ENCODE assay signal across 11 cellular contexts in genomic region chr4:72031868-72032619, GRCh38. TPM values are rescaled to one million over a fixed set of nuclear protein-coding genes. Genes with fewer than 3 reads are reported as not detected.
A peak's percentile ranks its signal among the peaks of the same experiment; 100 is the strongest.
DNase-seq lines count a peak whose midpoint lies in the region; ATAC-seq and TF ChIP-seq lines count a peak whose summit lies in the region.
"Had no signal": no experiment of that assay in that cellular context is flagged by ENCODE, and none has a peak within 500 bp of the region (broad histone marks: within the 10 kb centered on the region; RNA-seq: fewer than 3 reads in every experiment).

Gene NPFFR2 (plus strand): TSS chr4:72032000. CDS start chr4:72128592, 96,592 bp downstream.

- no peaks in the 10 kb centered on the region for H3K9me3 ChIP-seq in colonic mucosa

- TF ChIP-seq CTCF in epithelial cell of proximal tubule (conservative IDR thresholded peaks at IDR 0.05; ENCODE audit: low read depth, low read length) (peak; percentile 20), colonic mucosa (IDR thresholded peaks at IDR 0.05) (no peak)

- H3K27me3 ChIP-seq in colonic mucosa, result peaks cover 3% of the 10 kb centered on the region

- no peak within 1 kb of the TSS for H3K27ac Mint-ChIP-seq in activated naive CD4-positive, alpha-beta T cell treated with anti-CD3 and anti-CD28 coated beads, Interleukin-2, amount 50 U/mL, for 72 hours

- DNase-seq in Right ventricle myocardium inferior (ENCODE audit: missing footprints) (peak; percentile 64), Right ventricle myocardium superior (no peak), epithelial cell of proximal tubule (ENCODE audit: low read depth) (no peak), lung microvascular endothelial cell (ENCODE audit: low read depth in 2 of 2) (peak; percentile 8 to 63), ureter (ENCODE audit: low spot score) (peak; percentile 45), colonic mucosa (no peak)
- DNase-seq in activated naive CD4-positive, alpha-beta T cell treated with anti-CD3 and anti-CD28 coated beads, Interleukin-2, amount 50 U/mL, for 72 hours (ENCODE audit: low spot score in 2 of 2), result no peak
- DNase-seq in activated effector memory CD4-positive, alpha-beta T cell treated with Interleukin-2 at 50 U/mL for 16 hours, result no peak
- DNase-seq: activated gamma-delta T cell treated with Interleukin-2 at 50 U/mL for 16 hours, AML-193 had no signal

- no peaks in the 10 kb centered on the region for H3K36me3 Mint-ChIP-seq in activated naive CD4-positive, alpha-beta T cell treated with anti-CD3 and anti-CD28 coated beads, Interleukin-2, amount 50 U/mL, for 72 hours

- H3K9me3 Mint-ChIP-seq in activated naive CD4-positive, alpha-beta T cell treated with anti-CD3 and anti-CD28 coated beads, Interleukin-2, amount 50 U/mL, for 72 hours, result peaks cover 0 to 5% of the 10 kb centered on the region in 2 donors

- intact Hi-C loops in Right ventricle myocardium inferior (cut with DNase I) (no loop called here), Right ventricle myocardium superior (cut with DNase I) (no loop called here), colonic mucosa (cut with DNase I) (no loop called here)

- ATAC-seq in Right ventricle myocardium inferior (no peak), Right ventricle myocardium superior (ENCODE audit: poor library complexity) (no peak)
- no peak for ATAC-seq in activated naive CD4-positive, alpha-beta T cell treated with anti-CD3 and anti-CD28 coated beads, Interleukin-2, amount 50 U/mL, for 72 hours

- H3K27ac ChIP-seq in colonic mucosa, result no peak within 1 kb of the TSS
- H3K27ac ChIP-seq: SK-N-MC had no signal

- H3K36me3 ChIP-seq in colonic mucosa, result no peaks in the 10 kb centered on the region

- no peak within 1 kb of the TSS for H3K9ac ChIP-seq in colonic mucosa (ENCODE audit: low read depth in 2 of 2, low read length in 2 of 2)

- H3K4me1 ChIP-seq in colonic mucosa, result no peaks in the 10 kb centered on the region

- H3K4me3 ChIP-seq in epithelial cell of proximal tubule (ENCODE audit: low read depth, low read length) (peak within 1 kb of the TSS; percentile 64), colonic mucosa (no peak within 1 kb of the TSS)
- H3K4me3 ChIP-seq: SK-N-MC had no signal

RNA-seq across cellular contexts. Expression of gene NPFFR2, which starts in this region (rescaled TPM):
- total RNA-seq in Right ventricle myocardium inferior, result not detected
- total RNA-seq in Right ventricle myocardium superior, result not detected
- 3.4 and 3.6 TPM in 2 replicates for total RNA-seq in epithelial cell of proximal tubule
- not detected in 2 replicates for total RNA-seq in lung microvascular endothelial cell
- 0.60 TPM for total RNA-seq in ureter
- not detected for total RNA-seq in colonic mucosa
- not detected for total RNA-seq in activated naive CD4-positive, alpha-beta T cell treated with anti-CD3 and anti-CD28 coated beads, Interleukin-2, amount 50 U/mL, for 72 hours

Comparison
In these comparisons a context has a peak if more than half of its experiments do, and no peak if none do; other contexts are left out.
1. Peak in DNase-seq in Right ventricle myocardium inferior; RNA of the gene not detected or under 1 TPM.
2. Peak in DNase-seq in lung microvascular endothelial cell; RNA of the gene not detected or under 1 TPM.
3. Peak in DNase-seq in ureter; RNA of the gene not detected or under 1 TPM.